In genomic region chr20:59190509-59190908, GRCh38 we compare ENCODE assay signal across 22 cellular contexts. TPM values are rescaled to one million over a fixed set of nuclear protein-coding genes. Genes with fewer than 3 reads are reported as not detected.
"Had no signal": no experiment of that assay in that cellular context is flagged by ENCODE, and none has a peak within 500 bp of the region (broad histone marks: within the 10 kb centered on the region; RNA-seq: fewer than 3 reads in every experiment).

No MANE protein-coding gene starts in this region.

- ATAC-seq: activated T-cell treated with anti-CD3 and anti-CD28 coated beads, Interleukin-2, amount 50 U/mL, for 4 hours; T-cell had no signal

- H3K4me1 Mint-ChIP-seq: mesothelial cell of epicardium had no signal

- H3K27me3 Mint-ChIP-seq: activated CD4-positive, alpha-beta memory T cell treated with anti-CD3 and anti-CD28 coated beads, Interleukin-2, amount 10 ng/mL, durations not matched to agents 7 days and 5 days; central memory CD8-positive, alpha-beta T cell; natural killer cell treated with Interleukin-12 subunit alpha and Interleukin-12 subunit beta and Interleukin-15 and Interleukin-18, amount 100 ng/mL, for 72 hours; T-cell had no signal

- H3K9me3 Mint-ChIP-seq: activated CD4-positive, alpha-beta memory T cell treated with anti-CD3 and anti-CD28 coated beads, Interleukin-2, amount 10 ng/mL, durations not matched to agents 7 days and 5 days; activated naive CD4-positive, alpha-beta T cell treated with anti-CD3 and anti-CD28 coated beads for 36 hours; activated T-cell treated with anti-CD3 and anti-CD28 coated beads, Interleukin-2, amount 50 U/mL, for 4 hours; central memory CD8-positive, alpha-beta T cell; mesothelial cell of epicardium; natural killer cell treated with Interleukin-12 subunit alpha and Interleukin-12 subunit beta and Interleukin-15 and Interleukin-18, amount 100 ng/mL, for 72 hours; T-cell had no signal

- H3K27me3 ChIP-seq: brain microvascular endothelial cell had no signal

- H3K27ac Mint-ChIP-seq: activated CD4-positive, alpha-beta memory T cell treated with anti-CD3 and anti-CD28 coated beads, Interleukin-2, amount 10 ng/mL, durations not matched to agents 7 days and 5 days; activated naive CD4-positive, alpha-beta T cell treated with anti-CD3 and anti-CD28 coated beads for 36 hours; mesothelial cell of epicardium had no signal

- H3K36me3 Mint-ChIP-seq: mesothelial cell of epicardium; natural killer cell treated with Interleukin-12 subunit alpha and Interleukin-12 subunit beta and Interleukin-15 and Interleukin-18, amount 100 ng/mL, for 72 hours had no signal

- H3K4me3 Mint-ChIP-seq: activated CD4-positive, alpha-beta memory T cell treated with anti-CD3 and anti-CD28 coated beads, Interleukin-2, amount 10 ng/mL, durations not matched to agents 7 days and 5 days; activated naive CD4-positive, alpha-beta T cell treated with anti-CD3 and anti-CD28 coated beads for 36 hours; activated T-cell treated with anti-CD3 and anti-CD28 coated beads, Interleukin-2, amount 50 U/mL, for 4 hours; central memory CD8-positive, alpha-beta T cell; mesothelial cell of epicardium; natural killer cell treated with Interleukin-12 subunit alpha and Interleukin-12 subunit beta and Interleukin-15 and Interleukin-18, amount 100 ng/mL, for 72 hours; T-cell had no signal

- H3K4me3 ChIP-seq: hepatocyte, lung had no signal

- H3K36me3 ChIP-seq: brain microvascular endothelial cell had no signal

- DNase-seq: activated CD4-positive, alpha-beta memory T cell treated with anti-CD3 and anti-CD28 coated beads, Interleukin-2, amount 10 ng/mL, durations not matched to agents 7 days and 5 days; activated CD4-positive, alpha-beta T cell treated with anti-CD3 and anti-CD28 coated beads for 48 hours; activated CD4-positive, CD25-positive, alpha-beta regulatory T cell; activated naive CD4-positive, alpha-beta T cell treated with anti-CD3 and anti-CD28 coated beads for 36 hours; activated T-cell treated with anti-CD3 and anti-CD28 coated beads, Interleukin-2, amount 50 U/mL, for 4 hours; aorta; brain microvascular endothelial cell; effector CD8-positive, alpha-beta T cell; foreskin fibroblast; occipital lobe; stimulated activated CD4-positive, alpha-beta T cell treated with anti-CD3 and anti-CD28 coated beads, Interleukin-12 subunit alpha, Interleukin-12 subunit beta, amount 100 ng/mL, for 4 hours; stimulated activated CD4-positive, alpha-beta T cell treated with anti-CD3 and anti-CD28 coated beads, Interleukin-1b, Interleukin-23, amount 100 ng/mL, for 48 hours; stimulated activated CD8-positive, alpha-beta memory T cell treated with anti-CD3 and anti-CD28 coated beads, Interleukin-4, amount 100 ng/mL, for 48 hours; stimulated activated naive CD4-positive, alpha-beta T cell; T-cell; T-helper 9 cell had no signal

- H3K27ac ChIP-seq: brain microvascular endothelial cell, hepatocyte had no signal

RNA-seq across cellular contexts. Expression of gene ZNF831, which starts 26.9 kb away (rescaled TPM):
- total RNA-seq: hepatocyte had no signal
- polyA plus RNA-seq: hepatocyte, keratinocyte had no signal
